Comparison of ENCODE assay signal across 1 cellular context in genomic region chr1:47333922-47334764, GRCh38.
TF ChIP-seq lines count a peak whose summit lies in the region.

No MANE protein-coding gene starts in this region.

TF ChIP-seq in K562, 482 proteins besides CTCF, POLR2A, EP300 and RAD21 (continued from another document and continues in another):
- TF ChIP-seq, protein P1, sequence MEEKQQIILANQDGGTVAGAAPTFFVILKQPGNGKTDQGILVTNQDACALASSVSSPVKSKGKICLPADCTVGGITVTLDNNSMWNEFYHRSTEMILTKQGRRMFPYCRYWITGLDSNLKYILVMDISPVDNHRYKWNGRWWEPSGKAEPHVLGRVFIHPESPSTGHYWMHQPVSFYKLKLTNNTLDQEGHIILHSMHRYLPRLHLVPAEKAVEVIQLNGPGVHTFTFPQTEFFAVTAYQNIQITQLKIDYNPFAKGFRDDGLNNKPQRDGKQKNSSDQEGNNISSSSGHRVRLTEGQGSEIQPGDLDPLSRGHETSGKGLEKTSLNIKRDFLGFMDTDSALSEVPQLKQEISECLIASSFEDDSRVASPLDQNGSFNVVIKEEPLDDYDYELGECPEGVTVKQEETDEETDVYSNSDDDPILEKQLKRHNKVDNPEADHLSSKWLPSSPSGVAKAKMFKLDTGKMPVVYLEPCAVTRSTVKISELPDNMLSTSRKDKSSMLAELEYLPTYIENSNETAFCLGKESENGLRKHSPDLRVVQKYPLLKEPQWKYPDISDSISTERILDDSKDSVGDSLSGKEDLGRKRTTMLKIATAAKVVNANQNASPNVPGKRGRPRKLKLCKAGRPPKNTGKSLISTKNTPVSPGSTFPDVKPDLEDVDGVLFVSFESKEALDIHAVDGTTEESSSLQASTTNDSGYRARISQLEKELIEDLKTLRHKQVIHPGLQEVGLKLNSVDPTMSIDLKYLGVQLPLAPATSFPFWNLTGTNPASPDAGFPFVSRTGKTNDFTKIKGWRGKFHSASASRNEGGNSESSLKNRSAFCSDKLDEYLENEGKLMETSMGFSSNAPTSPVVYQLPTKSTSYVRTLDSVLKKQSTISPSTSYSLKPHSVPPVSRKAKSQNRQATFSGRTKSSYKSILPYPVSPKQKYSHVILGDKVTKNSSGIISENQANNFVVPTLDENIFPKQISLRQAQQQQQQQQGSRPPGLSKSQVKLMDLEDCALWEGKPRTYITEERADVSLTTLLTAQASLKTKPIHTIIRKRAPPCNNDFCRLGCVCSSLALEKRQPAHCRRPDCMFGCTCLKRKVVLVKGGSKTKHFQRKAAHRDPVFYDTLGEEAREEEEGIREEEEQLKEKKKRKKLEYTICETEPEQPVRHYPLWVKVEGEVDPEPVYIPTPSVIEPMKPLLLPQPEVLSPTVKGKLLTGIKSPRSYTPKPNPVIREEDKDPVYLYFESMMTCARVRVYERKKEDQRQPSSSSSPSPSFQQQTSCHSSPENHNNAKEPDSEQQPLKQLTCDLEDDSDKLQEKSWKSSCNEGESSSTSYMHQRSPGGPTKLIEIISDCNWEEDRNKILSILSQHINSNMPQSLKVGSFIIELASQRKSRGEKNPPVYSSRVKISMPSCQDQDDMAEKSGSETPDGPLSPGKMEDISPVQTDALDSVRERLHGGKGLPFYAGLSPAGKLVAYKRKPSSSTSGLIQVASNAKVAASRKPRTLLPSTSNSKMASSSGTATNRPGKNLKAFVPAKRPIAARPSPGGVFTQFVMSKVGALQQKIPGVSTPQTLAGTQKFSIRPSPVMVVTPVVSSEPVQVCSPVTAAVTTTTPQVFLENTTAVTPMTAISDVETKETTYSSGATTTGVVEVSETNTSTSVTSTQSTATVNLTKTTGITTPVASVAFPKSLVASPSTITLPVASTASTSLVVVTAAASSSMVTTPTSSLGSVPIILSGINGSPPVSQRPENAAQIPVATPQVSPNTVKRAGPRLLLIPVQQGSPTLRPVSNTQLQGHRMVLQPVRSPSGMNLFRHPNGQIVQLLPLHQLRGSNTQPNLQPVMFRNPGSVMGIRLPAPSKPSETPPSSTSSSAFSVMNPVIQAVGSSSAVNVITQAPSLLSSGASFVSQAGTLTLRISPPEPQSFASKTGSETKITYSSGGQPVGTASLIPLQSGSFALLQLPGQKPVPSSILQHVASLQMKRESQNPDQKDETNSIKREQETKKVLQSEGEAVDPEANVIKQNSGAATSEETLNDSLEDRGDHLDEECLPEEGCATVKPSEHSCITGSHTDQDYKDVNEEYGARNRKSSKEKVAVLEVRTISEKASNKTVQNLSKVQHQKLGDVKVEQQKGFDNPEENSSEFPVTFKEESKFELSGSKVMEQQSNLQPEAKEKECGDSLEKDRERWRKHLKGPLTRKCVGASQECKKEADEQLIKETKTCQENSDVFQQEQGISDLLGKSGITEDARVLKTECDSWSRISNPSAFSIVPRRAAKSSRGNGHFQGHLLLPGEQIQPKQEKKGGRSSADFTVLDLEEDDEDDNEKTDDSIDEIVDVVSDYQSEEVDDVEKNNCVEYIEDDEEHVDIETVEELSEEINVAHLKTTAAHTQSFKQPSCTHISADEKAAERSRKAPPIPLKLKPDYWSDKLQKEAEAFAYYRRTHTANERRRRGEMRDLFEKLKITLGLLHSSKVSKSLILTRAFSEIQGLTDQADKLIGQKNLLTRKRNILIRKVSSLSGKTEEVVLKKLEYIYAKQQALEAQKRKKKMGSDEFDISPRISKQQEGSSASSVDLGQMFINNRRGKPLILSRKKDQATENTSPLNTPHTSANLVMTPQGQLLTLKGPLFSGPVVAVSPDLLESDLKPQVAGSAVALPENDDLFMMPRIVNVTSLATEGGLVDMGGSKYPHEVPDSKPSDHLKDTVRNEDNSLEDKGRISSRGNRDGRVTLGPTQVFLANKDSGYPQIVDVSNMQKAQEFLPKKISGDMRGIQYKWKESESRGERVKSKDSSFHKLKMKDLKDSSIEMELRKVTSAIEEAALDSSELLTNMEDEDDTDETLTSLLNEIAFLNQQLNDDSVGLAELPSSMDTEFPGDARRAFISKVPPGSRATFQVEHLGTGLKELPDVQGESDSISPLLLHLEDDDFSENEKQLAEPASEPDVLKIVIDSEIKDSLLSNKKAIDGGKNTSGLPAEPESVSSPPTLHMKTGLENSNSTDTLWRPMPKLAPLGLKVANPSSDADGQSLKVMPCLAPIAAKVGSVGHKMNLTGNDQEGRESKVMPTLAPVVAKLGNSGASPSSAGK (IDR thresholded peaks at IDR 0.05), result no peak; the same call in 1 of the 2 replicates
- TF ChIP-seq, protein P2, sequence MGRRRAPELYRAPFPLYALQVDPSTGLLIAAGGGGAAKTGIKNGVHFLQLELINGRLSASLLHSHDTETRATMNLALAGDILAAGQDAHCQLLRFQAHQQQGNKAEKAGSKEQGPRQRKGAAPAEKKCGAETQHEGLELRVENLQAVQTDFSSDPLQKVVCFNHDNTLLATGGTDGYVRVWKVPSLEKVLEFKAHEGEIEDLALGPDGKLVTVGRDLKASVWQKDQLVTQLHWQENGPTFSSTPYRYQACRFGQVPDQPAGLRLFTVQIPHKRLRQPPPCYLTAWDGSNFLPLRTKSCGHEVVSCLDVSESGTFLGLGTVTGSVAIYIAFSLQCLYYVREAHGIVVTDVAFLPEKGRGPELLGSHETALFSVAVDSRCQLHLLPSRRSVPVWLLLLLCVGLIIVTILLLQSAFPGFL (CRISPR knock-in tag; IDR thresholded peaks at IDR 0.05), result 0 out of 2 replicates have a peak, but pooled peaks have one; percentile 90
- TF ChIP-seq LCOR (CRISPR knock-in tag; IDR thresholded peaks at IDR 0.05) (peak; percentile 73), SIX5 (IDR thresholded peaks at IDR 0.05; ENCODE audit: borderline replicate concordance in 1 of 2, insufficient read depth in 1 of 2, low read depth in 1 of 2, low read length in 2 of 2) (peak; percentile 91 to 95), YBX1 (IDR thresholded peaks at IDR 0.05) (no peak), ZNF79 (CRISPR knock-in tag; IDR thresholded peaks at IDR 0.05; ENCODE audit: low read depth) (no peak), ZC3H8 (IDR thresholded peaks at IDR 0.05) (no peak), CREM (IDR thresholded peaks at IDR 0.05; ENCODE audit: low read depth) (0 out of 2 replicates have a peak, but pooled peaks have one; percentile 59), BRF1 (IDR thresholded peaks at IDR 0.05; ENCODE audit: borderline replicate concordance, extremely low read depth, insufficient read length) (no peak), ZFP91 (CRISPR knock-in tag; IDR thresholded peaks at IDR 0.05) (no peak), CHD1 (IDR thresholded peaks at IDR 0.05; ENCODE audit: low read length) (peak; percentile 89), HMGXB4 (CRISPR knock-in tag; IDR thresholded peaks at IDR 0.05) (no peak; the same call in 1 of the 2 replicates), GABPB1 (CRISPR knock-in tag; IDR thresholded peaks at IDR 0.05) (peak; percentile 55), TRIM25 (IDR thresholded peaks at IDR 0.05; ENCODE audit: borderline replicate concordance) (no peak), THRA (IDR thresholded peaks at IDR 0.05) (no peak), KLF10 (CRISPR knock-in tag; IDR thresholded peaks at IDR 0.05) (no peak), STAT5B (CRISPR knock-in tag; IDR thresholded peaks at IDR 0.05) (no peak), NFE2 (IDR thresholded peaks at IDR 0.05; ENCODE audit: low read depth) (no peak), RBM22 (IDR thresholded peaks at IDR 0.05; ENCODE audit: low read depth, low read length, poor library complexity, severe bottlenecking) (peak; percentile 65), PPARD (CRISPR knock-in tag; IDR thresholded peaks at IDR 0.05) (no peak), PTBP1 (IDR thresholded peaks at IDR 0.05; ENCODE audit: low read depth, low read length) (no peak), ZNF445 (CRISPR knock-in tag; IDR thresholded peaks at IDR 0.05; ENCODE audit: low read depth) (no peak), DPF2 (IDR thresholded peaks at IDR 0.05) (no peak; the same call in 1 of the 2 replicates), FOXJ2 (tag; IDR thresholded peaks at IDR 0.05) (peak; percentile 41; the same call in 1 of the 2 replicates), HDAC1 (IDR thresholded peaks at IDR 0.05) (no peak; a peak in 1 of 4 replicates), ZNF766 (CRISPR knock-in tag; conservative IDR thresholded peaks at IDR 0.05) (peak; percentile 82), CC2D1A (IDR thresholded peaks at IDR 0.05) (no peak)
- TF ChIP-seq, protein P3, sequence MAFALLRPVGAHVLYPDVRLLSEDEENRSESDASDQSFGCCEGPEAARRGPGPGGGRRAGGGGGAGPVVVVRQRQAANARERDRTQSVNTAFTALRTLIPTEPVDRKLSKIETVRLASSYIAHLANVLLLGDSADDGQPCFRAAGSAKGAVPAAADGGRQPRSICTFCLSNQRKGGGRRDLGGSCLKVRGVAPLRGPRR (CRISPR knock-in tag; IDR thresholded peaks at IDR 0.05), result no peak
- TF ChIP-seq, protein P4, sequence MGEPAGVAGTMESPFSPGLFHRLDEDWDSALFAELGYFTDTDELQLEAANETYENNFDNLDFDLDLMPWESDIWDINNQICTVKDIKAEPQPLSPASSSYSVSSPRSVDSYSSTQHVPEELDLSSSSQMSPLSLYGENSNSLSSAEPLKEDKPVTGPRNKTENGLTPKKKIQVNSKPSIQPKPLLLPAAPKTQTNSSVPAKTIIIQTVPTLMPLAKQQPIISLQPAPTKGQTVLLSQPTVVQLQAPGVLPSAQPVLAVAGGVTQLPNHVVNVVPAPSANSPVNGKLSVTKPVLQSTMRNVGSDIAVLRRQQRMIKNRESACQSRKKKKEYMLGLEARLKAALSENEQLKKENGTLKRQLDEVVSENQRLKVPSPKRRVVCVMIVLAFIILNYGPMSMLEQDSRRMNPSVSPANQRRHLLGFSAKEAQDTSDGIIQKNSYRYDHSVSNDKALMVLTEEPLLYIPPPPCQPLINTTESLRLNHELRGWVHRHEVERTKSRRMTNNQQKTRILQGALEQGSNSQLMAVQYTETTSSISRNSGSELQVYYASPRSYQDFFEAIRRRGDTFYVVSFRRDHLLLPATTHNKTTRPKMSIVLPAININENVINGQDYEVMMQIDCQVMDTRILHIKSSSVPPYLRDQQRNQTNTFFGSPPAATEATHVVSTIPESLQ (CRISPR knock-in tag; IDR thresholded peaks at IDR 0.05), result no peak
- TF ChIP-seq, protein P5, sequence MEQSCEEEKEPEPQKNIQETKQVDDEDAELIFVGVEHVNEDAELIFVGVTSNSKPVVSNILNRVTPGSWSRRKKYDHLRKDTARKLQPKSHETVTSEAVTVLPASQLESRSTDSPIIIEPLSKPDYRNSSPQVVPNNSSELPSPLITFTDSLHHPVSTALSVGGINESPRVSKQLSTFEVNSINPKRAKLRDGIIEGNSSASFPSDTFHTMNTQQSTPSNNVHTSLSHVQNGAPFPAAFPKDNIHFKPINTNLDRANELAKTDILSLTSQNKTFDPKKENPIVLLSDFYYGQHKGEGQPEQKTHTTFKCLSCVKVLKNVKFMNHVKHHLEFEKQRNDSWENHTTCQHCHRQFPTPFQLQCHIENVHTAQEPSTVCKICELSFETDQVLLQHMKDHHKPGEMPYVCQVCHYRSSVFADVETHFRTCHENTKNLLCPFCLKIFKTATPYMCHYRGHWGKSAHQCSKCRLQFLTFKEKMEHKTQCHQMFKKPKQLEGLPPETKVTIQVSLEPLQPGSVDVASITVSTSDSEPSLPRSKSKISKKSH (CRISPR knock-in tag; IDR thresholded peaks at IDR 0.05), result no peak
- TF ChIP-seq, protein P6, sequence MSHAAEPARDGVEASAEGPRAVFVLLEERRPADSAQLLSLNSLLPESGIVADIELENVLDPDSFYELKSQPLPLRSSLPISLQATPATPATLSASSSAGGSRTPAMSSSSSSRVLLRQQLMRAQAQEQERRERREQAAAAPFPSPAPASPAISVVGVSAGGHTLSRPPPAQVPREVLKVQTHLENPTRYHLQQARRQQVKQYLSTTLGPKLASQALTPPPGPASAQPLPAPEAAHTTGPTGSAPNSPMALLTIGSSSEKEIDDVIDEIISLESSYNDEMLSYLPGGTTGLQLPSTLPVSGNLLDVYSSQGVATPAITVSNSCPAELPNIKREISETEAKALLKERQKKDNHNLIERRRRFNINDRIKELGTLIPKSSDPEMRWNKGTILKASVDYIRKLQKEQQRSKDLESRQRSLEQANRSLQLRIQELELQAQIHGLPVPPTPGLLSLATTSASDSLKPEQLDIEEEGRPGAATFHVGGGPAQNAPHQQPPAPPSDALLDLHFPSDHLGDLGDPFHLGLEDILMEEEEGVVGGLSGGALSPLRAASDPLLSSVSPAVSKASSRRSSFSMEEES (CRISPR knock-in tag; IDR thresholded peaks at IDR 0.05), result no peak
